In genomic region chr9:104227108-104227507, GRCh38 we compare ENCODE assay signal across 19 cellular contexts.
A peak's percentile ranks its signal among the peaks of the same experiment; 100 is the strongest.
DNase-seq lines count a peak whose midpoint lies in the region; ATAC-seq and TF ChIP-seq lines count a peak whose summit lies in the region.
"Had no signal": no experiment of that assay in that cellular context is flagged by ENCODE, and none has a peak within 500 bp of the region (broad histone marks: within the 10 kb centered on the region; RNA-seq: fewer than 3 reads in every experiment).

No MANE protein-coding gene starts in this region.

- 5% methylated on average over 1 of the region's 1 CpG for whole genome bisulfite sequencing in SK-N-SH (ENCODE audit: low lambda C conversion rate)

- no peaks in the 10 kb centered on the region for H3F3A ChIP-seq in SK-N-SH (replicated peaks; ENCODE audit: insufficient read depth)

- H3K4me3 ChIP-seq in SK-N-SH (ENCODE audit: low read depth in 2 of 2, low read length in 1 of 2) (no peak overlapping the region), fibroblast of lung (replicated peaks in 1 of 4; ENCODE audit: control extremely low read depth in 1 of 4, insufficient read depth in 1 of 4, low read depth in 3 of 4, low read length in 4 of 4) (no peak overlapping the region)
- H3K4me3 ChIP-seq: BLaER1 treated with 17β-estradiol and CSF1 and Interleukin-3, amounts not matched to agents 10 nM and 100 nM had no signal

- H4K20me1 ChIP-seq in SK-N-SH (ENCODE audit: insufficient read depth) (no peaks in the 10 kb centered on the region), fibroblast of lung (ENCODE audit: control insufficient read depth, extremely low read depth, insufficient read depth, low read length) (no peaks in the 10 kb centered on the region)
- H4K20me1 ChIP-seq: BLaER1 treated with 17β-estradiol and CSF1 and Interleukin-3, amounts not matched to agents 10 nM and 100 nM had no signal

- peak; percentile 26 for DNase-seq in GM04503 (ENCODE audit: low read depth)
- DNase-seq in SK-N-SH = no peak
- DNase-seq in fibroblast of lung (ENCODE audit: low read depth in 2 of 2) = peak; percentile 0 to 2
- peak; percentile 1 for DNase-seq in non-pigmented ciliary epithelial cell (ENCODE audit: low read depth)
- DNase-seq in stimulated activated CD4-positive, alpha-beta T cell treated with anti-CD3 and anti-CD28 coated beads, Interleukin-2, amount 100 ng/mL, for 48 hours = no peak
- DNase-seq in NCI-H345 treated with DMSO at 0.1 percent for 48 hours (lab: John Stamatoyannopoulos, UW; ENCODE audit: unreplicated experiment) = no peak
- DNase-seq: CD8-positive, alpha-beta memory T cell; H9; Kasumi-1; MM.1S; NCI-H1092; NCI-H1436 treated with DMSO at 0.1 percent for 48 hours; NCI-H2029; NCI-H2171; SHP77 had no signal

- H3K4me1 ChIP-seq in SK-N-SH (ENCODE audit: control insufficient read depth in 1 of 2, insufficient read depth in 2 of 2, low read depth in 1 of 2, low read length in 1 of 2) (no peaks in the 10 kb centered on the region), fibroblast of lung (ENCODE audit: control insufficient read depth, extremely low read depth, insufficient read depth, low read length) (no peaks in the 10 kb centered on the region)

- H3K27ac ChIP-seq in SK-N-SH (ENCODE audit: low read depth in 2 of 2, low read length in 1 of 2) (no peak overlapping the region), fibroblast of lung (ENCODE audit: insufficient read depth, low read length) (no peak overlapping the region)
- H3K27ac ChIP-seq: BLaER1 treated with 17β-estradiol and CSF1 and Interleukin-3, amounts not matched to agents 10 nM and 100 nM; HL-60 had no signal

- no peak for TF ChIP-seq CTCF in SK-N-SH (IDR thresholded peaks at IDR 0.05)
- TF ChIP-seq CTCF in fibroblast of lung (conservative IDR thresholded peaks at IDR 0.05 in 1 of 2, IDR thresholded peaks at IDR 0.05 in 1 of 2; ENCODE audit: low read depth in 1 of 2, low read length in 2 of 2) = no peak

- ATAC-seq in GM19023 (IDR thresholded peaks at IDR 0.05; ENCODE audit: unreplicated experiment) (no peak), HG02840 (IDR thresholded peaks at IDR 0.05; ENCODE audit: low FRiP score, unreplicated experiment) (no peak)

- H3K36me3 ChIP-seq in SK-N-SH (replicated peaks in 1 of 2; ENCODE audit: control insufficient read depth in 1 of 2, insufficient read depth in 2 of 2, low read length in 1 of 2) = no peaks in the 10 kb centered on the region
- no peaks in the 10 kb centered on the region for H3K36me3 ChIP-seq in fibroblast of lung (ENCODE audit: control insufficient read depth, insufficient read depth, low read length)

- TF ChIP-seq RAD21 in SK-N-SH (IDR thresholded peaks at IDR 0.05; ENCODE audit: low read length) = no peak

- TF ChIP-seq EP300 in SK-N-SH (IDR thresholded peaks at IDR 0.05; ENCODE audit: borderline replicate concordance in 1 of 2, low read depth in 1 of 2, low read length in 1 of 2) = peak in 1 of 2 experiments; percentile 32; a peak in 1 of 4 replicates

- H3K4me2 ChIP-seq in SK-N-SH (no peak overlapping the region), fibroblast of lung (ENCODE audit: extremely low read depth, insufficient read depth, low read length) (no peak overlapping the region)
- H3K4me2 ChIP-seq: BLaER1 treated with 17β-estradiol and CSF1 and Interleukin-3, amounts not matched to agents 10 nM and 100 nM had no signal

- H3K79me2 ChIP-seq in SK-N-SH (ENCODE audit: insufficient read depth) = no peaks in the 10 kb centered on the region
- no peaks in the 10 kb centered on the region for H3K79me2 ChIP-seq in fibroblast of lung (ENCODE audit: control insufficient read depth, insufficient read depth, low read length)

- CTCF ChIA-PET in SK-N-SH (lab: Yijun Ruan, JAX) = no interaction called here

- POLR2A ChIA-PET in SK-N-SH (lab: Yijun Ruan, JAX) = no interaction called here

- H3K9me3 ChIP-seq in SK-N-SH (no peaks in the 10 kb centered on the region), fibroblast of lung (ENCODE audit: control insufficient read depth, insufficient read depth, low read depth, low read length) (no peaks in the 10 kb centered on the region)

- no peaks in the 10 kb centered on the region for H3K27me3 ChIP-seq in SK-N-SH (ENCODE audit: insufficient read depth)
- no peaks in the 10 kb centered on the region for H3K27me3 ChIP-seq in fibroblast of lung (ENCODE audit: control insufficient read depth, insufficient read depth, low read length)
- H3K27me3 ChIP-seq: BLaER1 treated with 17β-estradiol and CSF1 and Interleukin-3, amounts not matched to agents 10 nM and 100 nM had no signal

- H2AFZ ChIP-seq in SK-N-SH (ENCODE audit: low read depth) (no peak overlapping the region), fibroblast of lung (ENCODE audit: low read length) (no peak overlapping the region)

- no peaks in the 10 kb centered on the region for H3K9me2 ChIP-seq in SK-N-SH

- H3K9ac ChIP-seq in SK-N-SH = no peak overlapping the region
- H3K9ac ChIP-seq in fibroblast of lung (ENCODE audit: insufficient read depth, low read length) = no peak overlapping the region
- H3K9ac ChIP-seq: BLaER1 treated with 17β-estradiol and CSF1 and Interleukin-3, amounts not matched to agents 10 nM and 100 nM had no signal

TF ChIP-seq in SK-N-SH, 30 proteins besides CTCF, POLR2A, EP300 and RAD21:
- TF ChIP-seq TCF12 (IDR thresholded peaks at IDR 0.05) (0 out of 2 replicates have a peak, but pooled peaks have one; percentile 25), TAF1 (IDR thresholded peaks at IDR 0.05; ENCODE audit: borderline replicate concordance, low read depth, low read length) (no peak), NFIC (IDR thresholded peaks at IDR 0.05; ENCODE audit: borderline replicate concordance) (no peak), PBX3 (IDR thresholded peaks at IDR 0.05) (peak; percentile 31)

Comparison
In these comparisons a context has a peak if more than half of its experiments do, and no peak if none do; other contexts are left out.
1. DNase-seq: peak in GM04503 (single experiment), fibroblast of lung (2 of 2) and non-pigmented ciliary epithelial cell (single experiment); none in SK-N-SH (single experiment), stimulated activated CD4-positive, alpha-beta T cell treated with anti-CD3 and anti-CD28 coated beads, Interleukin-2, amount 100 ng/mL, for 48 hours (0 of 2) and NCI-H345 treated with DMSO at 0.1 percent for 48 hours (single experiment).